Comparison of ENCODE assay signal across 33 cellular contexts in the genomic region with DNA sequence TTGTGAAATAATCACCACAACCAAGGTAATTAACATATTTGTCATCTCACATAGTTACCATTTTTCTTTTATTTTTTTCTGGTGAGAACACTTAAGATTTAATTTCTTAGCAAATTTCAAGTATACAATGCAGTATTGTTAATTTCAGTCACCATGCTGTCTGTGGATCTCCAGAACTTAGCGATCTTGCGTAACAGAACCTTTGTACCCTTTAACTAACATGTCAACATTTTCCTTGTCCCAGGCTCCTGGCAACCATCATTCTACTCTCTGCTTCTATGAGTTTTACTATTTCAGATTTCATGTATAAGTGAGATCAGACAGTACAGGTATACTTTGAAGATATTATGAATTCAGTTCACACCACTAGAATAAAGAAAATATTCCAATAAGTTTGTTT.
"Had no signal": no experiment of that assay in that cellular context is flagged by ENCODE, and none has a peak within 500 bp of the region (broad histone marks: within the 10 kb centered on the region; RNA-seq: fewer than 3 reads in every experiment).

No MANE protein-coding gene starts in this region.

- H3K9me3 Mint-ChIP-seq: activated CD4-positive, alpha-beta memory T cell treated with anti-CD3 and anti-CD28 coated beads, Interleukin-2, amount 10 ng/mL, durations not matched to agents 7 days and 5 days had no signal

- H3K27me3 ChIP-seq: brain microvascular endothelial cell, SJCRH30 had no signal

- DNase-seq: activated CD4-positive, alpha-beta memory T cell treated with anti-CD3 and anti-CD28 coated beads, Interleukin-2, amount 10 ng/mL, durations not matched to agents 7 days and 5 days; activated CD4-positive, alpha-beta T cell treated with anti-CD3 and anti-CD28 coated beads for 1 hour; activated CD4-positive, alpha-beta T cell treated with anti-CD3 and anti-CD28 coated beads for 48 hours; activated CD4-positive, CD25-positive, alpha-beta regulatory T cell; activated CD8-positive, alpha-beta memory T cell treated with anti-CD3 and anti-CD28 coated beads for 24 hours; activated CD8-positive, alpha-beta memory T cell treated with anti-CD3 and anti-CD28 coated beads, Interleukin-2, amount 10 ng/mL, durations not matched to agents 7 days and 5 days; activated CD8-positive, alpha-beta memory T cell treated with anti-CD3 and anti-CD28 coated beads, Interleukin-2, amount 50 U/mL, for 48 hours; activated effector memory CD4-positive, alpha-beta T cell treated with anti-CD3 and anti-CD28 coated beads, Interleukin-2, amount 50 U/mL, for 16 hours; activated naive CD4-positive, alpha-beta T cell; activated naive CD4-positive, alpha-beta T cell treated with anti-CD3 and anti-CD28 coated beads, Interleukin-2, amount 50 U/mL, for 16 hours; activated naive CD8-positive, alpha-beta T cell treated with anti-CD3 and anti-CD28 coated beads for 36 hours; activated T-cell treated with anti-CD3 and anti-CD28 coated beads, Interleukin-2, amount 50 U/mL, for 72 hours; amniotic stem cell; aorta; brain microvascular endothelial cell; central memory CD4-positive, alpha-beta T cell; NCI-H1092 treated with DMSO at 0.1 percent for 48 hours; NCI-H1417; NCI-H146; NCI-H187; NCI-H2029 treated with DMSO at 0.1 percent for 48 hours; NCI-H2171 treated with DMSO at 0.1 percent for 48 hours; NCI-H2227 treated with DMSO at 0.1 percent for 48 hours; NCI-H446 treated with DMSO at 0.1 percent for 48 hours; NCI-H524 treated with DMSO at 0.1 percent for 48 hours; SHP77; SJCRH30; T1000; WERI-Rb-1 had no signal

- H3K9ac ChIP-seq: KMS-11 had no signal

- H3K36me3 ChIP-seq: brain microvascular endothelial cell, SJCRH30, WERI-Rb-1 had no signal

- H3K4me1 ChIP-seq: SJCRH30 had no signal

- H3K4me3 Mint-ChIP-seq: activated CD4-positive, alpha-beta memory T cell treated with anti-CD3 and anti-CD28 coated beads, Interleukin-2, amount 10 ng/mL, durations not matched to agents 7 days and 5 days; activated CD8-positive, alpha-beta memory T cell treated with anti-CD3 and anti-CD28 coated beads, Interleukin-2, amount 10 ng/mL, durations not matched to agents 7 days and 5 days; activated naive CD8-positive, alpha-beta T cell treated with anti-CD3 and anti-CD28 coated beads for 36 hours; activated T-cell treated with anti-CD3 and anti-CD28 coated beads, Interleukin-2, amount 50 U/mL, for 72 hours; activated T-helper 17 cell treated with anti-CD3 and anti-CD28 coated beads, Interleukin-2, amount 50 U/mL, for 72 hours had no signal

- H3K27ac ChIP-seq: brain microvascular endothelial cell, KMS-11, SJCRH30, SK-N-MC, WERI-Rb-1 had no signal

- H3K27ac Mint-ChIP-seq: activated CD4-positive, alpha-beta memory T cell treated with anti-CD3 and anti-CD28 coated beads, Interleukin-2, amount 10 ng/mL, durations not matched to agents 7 days and 5 days; activated CD8-positive, alpha-beta memory T cell treated with anti-CD3 and anti-CD28 coated beads, Interleukin-2, amount 10 ng/mL, durations not matched to agents 7 days and 5 days; activated naive CD8-positive, alpha-beta T cell treated with anti-CD3 and anti-CD28 coated beads for 36 hours; activated T-cell treated with anti-CD3 and anti-CD28 coated beads, Interleukin-2, amount 50 U/mL, for 72 hours; activated T-helper 17 cell treated with anti-CD3 and anti-CD28 coated beads, Interleukin-2, amount 50 U/mL, for 72 hours had no signal

- ATAC-seq: activated CD8-positive, alpha-beta memory T cell treated with anti-CD3 and anti-CD28 coated beads, Interleukin-2, amount 10 ng/mL, durations not matched to agents 7 days and 5 days; activated T-cell treated with anti-CD3 and anti-CD28 coated beads, Interleukin-2, amount 50 U/mL, for 72 hours; activated T-helper 17 cell treated with anti-CD3 and anti-CD28 coated beads, Interleukin-2, amount 50 U/mL, for 72 hours; Panc1 had no signal

- H3K9me3 ChIP-seq: SJCRH30 had no signal

- H3K4me3 ChIP-seq: SJCRH30, SK-N-MC had no signal

- H3K4me1 Mint-ChIP-seq: activated CD4-positive, alpha-beta memory T cell treated with anti-CD3 and anti-CD28 coated beads, Interleukin-2, amount 10 ng/mL, durations not matched to agents 7 days and 5 days; activated CD8-positive, alpha-beta memory T cell treated with anti-CD3 and anti-CD28 coated beads, Interleukin-2, amount 10 ng/mL, durations not matched to agents 7 days and 5 days; activated naive CD8-positive, alpha-beta T cell treated with anti-CD3 and anti-CD28 coated beads for 36 hours; activated T-helper 17 cell treated with anti-CD3 and anti-CD28 coated beads, Interleukin-2, amount 50 U/mL, for 72 hours had no signal
